ENCODE assay signal across 1 cellular context in genomic region chr5:132213666-132214065, GRCh38.
TF ChIP-seq lines count a peak whose summit lies in the region.

No MANE protein-coding gene starts in this region.

TF ChIP-seq in K562, 482 proteins besides CTCF, POLR2A, EP300 and RAD21 (continued from another document):
- no peak for TF ChIP-seq ZNF280B (CRISPR knock-in tag; IDR thresholded peaks at IDR 0.05)
- no peak for TF ChIP-seq U2AF1 (optimal IDR thresholded peaks at IDR 0.05; ENCODE audit: low read depth, low read length)
- no peak for TF ChIP-seq SETDB1 (IDR thresholded peaks at IDR 0.05; ENCODE audit: low read length)
- TF ChIP-seq PPARD (CRISPR knock-in tag; IDR thresholded peaks at IDR 0.05), result no peak
- TF ChIP-seq E2F6 (IDR thresholded peaks at IDR 0.05; ENCODE audit: borderline replicate concordance in 1 of 2, extremely low read depth in 1 of 2, insufficient read depth in 1 of 2, insufficient read length in 1 of 2, low read depth in 1 of 2, low read length in 1 of 2, poor library complexity in 1 of 2, severe bottlenecking in 1 of 2), result no peak
- no peak for TF ChIP-seq PYGO2 (tag; IDR thresholded peaks at IDR 0.05)
- TF ChIP-seq GATAD2B (IDR thresholded peaks at IDR 0.05; ENCODE audit: borderline replicate concordance), result no peak
- TF ChIP-seq NEUROD1 (IDR thresholded peaks at IDR 0.05; ENCODE audit: borderline replicate concordance, low read depth, low read length, partially characterized antibody), result no peak
- TF ChIP-seq EHMT2 (IDR thresholded peaks at IDR 0.05), result no peak
- no peak for TF ChIP-seq CEBPB (tag; IDR thresholded peaks at IDR 0.05)
- TF ChIP-seq SP1 (CRISPR knock-in tag; IDR thresholded peaks at IDR 0.05), result no peak
- no peak for TF ChIP-seq ASH1L (IDR thresholded peaks at IDR 0.05; ENCODE audit: borderline replicate concordance, low read depth, partially characterized antibody)
- no peak for TF ChIP-seq DMBX1 (CRISPR knock-in tag; IDR thresholded peaks at IDR 0.05; ENCODE audit: borderline replicate concordance)
